In the genomic region with DNA sequence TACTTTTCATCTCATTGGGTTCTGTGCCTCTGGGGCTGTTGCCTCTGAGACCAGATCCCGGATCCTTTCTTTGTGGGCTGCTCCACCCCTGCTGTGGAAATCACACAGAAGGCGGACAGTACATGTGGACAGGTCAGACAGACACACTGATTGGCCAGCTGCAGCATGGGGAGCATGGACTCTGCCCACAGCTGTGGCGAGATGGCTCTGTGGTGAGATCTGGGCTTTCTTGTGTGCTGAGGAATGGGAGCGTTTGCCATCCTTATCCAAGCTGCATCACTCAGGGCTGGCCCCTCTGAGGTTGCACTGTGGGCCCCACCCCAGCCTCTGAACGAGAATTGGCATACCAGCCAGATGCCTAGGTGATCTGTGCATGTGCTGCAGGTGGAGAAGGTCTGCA, we compare ENCODE assay signal across 1 cellular context.
TF ChIP-seq lines count a peak whose summit lies in the region.

No MANE protein-coding gene starts in this region.

TF ChIP-seq in HepG2, 621 proteins besides CTCF, POLR2A, EP300 and RAD21:
- no peak for TF ChIP-seq ZSCAN29 (CRISPR knock-in tag; conservative IDR thresholded peaks at IDR 0.05)
